20 cellular contexts compared by ENCODE assay signal in the genomic region with DNA sequence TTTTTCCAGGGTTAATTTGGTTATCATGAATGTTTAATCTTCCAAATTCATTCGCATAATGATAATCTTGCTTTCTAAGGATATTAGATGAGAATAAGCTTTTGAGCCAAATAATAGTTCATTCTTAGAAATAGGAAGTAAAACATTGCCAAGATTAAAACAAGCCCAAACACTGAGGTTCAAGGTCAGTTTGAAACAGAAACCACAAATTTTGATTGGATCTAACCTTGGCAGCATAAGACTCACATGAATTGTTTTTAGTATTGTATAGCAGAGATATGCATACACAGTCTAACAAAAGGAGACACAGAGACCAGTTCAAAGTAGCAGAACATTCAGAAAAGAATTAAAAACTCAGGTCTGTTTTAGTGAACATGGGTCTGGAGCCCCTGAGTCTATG. TPM values are rescaled to one million over a fixed set of nuclear protein-coding genes. Genes with fewer than 3 reads are reported as not detected.
"Had no signal": no experiment of that assay in that cellular context is flagged by ENCODE, and none has a peak within 500 bp of the region (broad histone marks: within the 10 kb centered on the region; RNA-seq: fewer than 3 reads in every experiment).

No MANE protein-coding gene starts in this region.

- H3K36me3 ChIP-seq: ovary, prostate gland, upper lobe of left lung had no signal

- H3K4me1 ChIP-seq: prostate gland, upper lobe of left lung had no signal

- DNase-seq: activated CD4-positive, alpha-beta T cell treated with anti-CD3 and anti-CD28 coated beads for 4 hours; activated CD4-positive, alpha-beta T cell treated with anti-CD3 and anti-CD28 coated beads, Interleukin-2, amount 50 U/mL, for 48 hours; activated CD4-positive, CD25-positive, alpha-beta regulatory T cell; activated CD8-positive, alpha-beta memory T cell treated with anti-CD3 and anti-CD28 coated beads, Interleukin-2, amount 50 U/mL, for 48 hours; activated naive CD4-positive, alpha-beta T cell; activated naive CD8-positive, alpha-beta T cell treated with anti-CD3 and anti-CD28 coated beads for 36 hours; activated T-cell treated with anti-CD3 and anti-CD28 coated beads, Interleukin-2, amount 50 U/mL, for 4 hours; cerebellar nuclear complex; cortex of kidney; hippocampal formation; ovary; stimulated activated CD4-positive, alpha-beta T cell treated with anti-CD3 and anti-CD28 coated beads, Interleukin-4, amount 100 ng/mL, for 24 hours; stimulated activated naive CD4-positive, alpha-beta T cell treated with Interleukin-2 at 50 U/mL for 16 hours; T-helper 1 cell; upper lobe of left lung had no signal

- H3K9me3 Mint-ChIP-seq: activated naive CD8-positive, alpha-beta T cell treated with anti-CD3 and anti-CD28 coated beads for 36 hours; activated T-cell treated with anti-CD3 and anti-CD28 coated beads, Interleukin-2, amount 50 U/mL, for 4 hours; activated T-helper 2 cell treated with anti-CD3 and anti-CD28 coated beads, Interferon-gamma antibody, Interleukin-2, Interleukin-4, amounts not matched to agents 10 μg/mL and 5 μg/mL and 100 μg/mL, durations not matched to agents 14 hours and 24 hours and 36 hours; natural killer cell treated with Interleukin-12 subunit alpha and Interleukin-12 subunit beta and Interleukin-15 and Interleukin-18, amount 100 ng/mL, for 72 hours had no signal

- H3K27me3 Mint-ChIP-seq: activated naive CD8-positive, alpha-beta T cell treated with anti-CD3 and anti-CD28 coated beads for 36 hours; natural killer cell treated with Interleukin-12 subunit alpha and Interleukin-12 subunit beta and Interleukin-15 and Interleukin-18, amount 100 ng/mL, for 72 hours had no signal

- H3K36me3 Mint-ChIP-seq: activated naive CD8-positive, alpha-beta T cell treated with anti-CD3 and anti-CD28 coated beads for 36 hours; natural killer cell treated with Interleukin-12 subunit alpha and Interleukin-12 subunit beta and Interleukin-15 and Interleukin-18, amount 100 ng/mL, for 72 hours had no signal

- H3K4me3 Mint-ChIP-seq: activated naive CD8-positive, alpha-beta T cell treated with anti-CD3 and anti-CD28 coated beads for 36 hours; activated T-cell treated with anti-CD3 and anti-CD28 coated beads, Interleukin-2, amount 50 U/mL, for 4 hours; natural killer cell treated with Interleukin-12 subunit alpha and Interleukin-12 subunit beta and Interleukin-15 and Interleukin-18, amount 100 ng/mL, for 72 hours had no signal

- H3K27me3 ChIP-seq: ovary, upper lobe of left lung had no signal

- H3K4me3 ChIP-seq: ovary, prostate gland, upper lobe of left lung had no signal

- ATAC-seq: activated T-cell treated with anti-CD3 and anti-CD28 coated beads, Interleukin-2, amount 50 U/mL, for 4 hours; natural killer cell treated with Interleukin-12 subunit alpha and Interleukin-12 subunit beta and Interleukin-15 and Interleukin-18, amount 100 ng/mL, for 72 hours had no signal

- H3K27ac Mint-ChIP-seq: activated naive CD8-positive, alpha-beta T cell treated with anti-CD3 and anti-CD28 coated beads for 36 hours; activated T-helper 2 cell treated with anti-CD3 and anti-CD28 coated beads, Interferon-gamma antibody, Interleukin-2, Interleukin-4, amounts not matched to agents 10 μg/mL and 5 μg/mL and 100 μg/mL, durations not matched to agents 14 hours and 24 hours and 36 hours; natural killer cell treated with Interleukin-12 subunit alpha and Interleukin-12 subunit beta and Interleukin-15 and Interleukin-18, amount 100 ng/mL, for 72 hours had no signal

- H3K9me3 ChIP-seq: ovary, prostate gland, upper lobe of left lung had no signal

- H3K27ac ChIP-seq: epithelial cell of prostate, ovary, prostate gland, upper lobe of left lung had no signal

RNA-seq across cellular contexts. Expression of a gene that starts 43.4 kb away (rescaled TPM):
- total RNA-seq: activated CD8-positive, alpha-beta memory T cell treated with anti-CD3 and anti-CD28 coated beads for 36 hours; activated naive CD8-positive, alpha-beta T cell treated with anti-CD3 and anti-CD28 coated beads for 36 hours; activated T-helper 2 cell treated with anti-CD3 and anti-CD28 coated beads, Interferon-gamma antibody, Interleukin-2, Interleukin-4, amounts not matched to agents 10 μg/mL and 5 μg/mL and 100 μg/mL, durations not matched to agents 14 hours and 24 hours and 36 hours had no signal
